1 cellular context compared by ENCODE assay signal in the genomic region with DNA sequence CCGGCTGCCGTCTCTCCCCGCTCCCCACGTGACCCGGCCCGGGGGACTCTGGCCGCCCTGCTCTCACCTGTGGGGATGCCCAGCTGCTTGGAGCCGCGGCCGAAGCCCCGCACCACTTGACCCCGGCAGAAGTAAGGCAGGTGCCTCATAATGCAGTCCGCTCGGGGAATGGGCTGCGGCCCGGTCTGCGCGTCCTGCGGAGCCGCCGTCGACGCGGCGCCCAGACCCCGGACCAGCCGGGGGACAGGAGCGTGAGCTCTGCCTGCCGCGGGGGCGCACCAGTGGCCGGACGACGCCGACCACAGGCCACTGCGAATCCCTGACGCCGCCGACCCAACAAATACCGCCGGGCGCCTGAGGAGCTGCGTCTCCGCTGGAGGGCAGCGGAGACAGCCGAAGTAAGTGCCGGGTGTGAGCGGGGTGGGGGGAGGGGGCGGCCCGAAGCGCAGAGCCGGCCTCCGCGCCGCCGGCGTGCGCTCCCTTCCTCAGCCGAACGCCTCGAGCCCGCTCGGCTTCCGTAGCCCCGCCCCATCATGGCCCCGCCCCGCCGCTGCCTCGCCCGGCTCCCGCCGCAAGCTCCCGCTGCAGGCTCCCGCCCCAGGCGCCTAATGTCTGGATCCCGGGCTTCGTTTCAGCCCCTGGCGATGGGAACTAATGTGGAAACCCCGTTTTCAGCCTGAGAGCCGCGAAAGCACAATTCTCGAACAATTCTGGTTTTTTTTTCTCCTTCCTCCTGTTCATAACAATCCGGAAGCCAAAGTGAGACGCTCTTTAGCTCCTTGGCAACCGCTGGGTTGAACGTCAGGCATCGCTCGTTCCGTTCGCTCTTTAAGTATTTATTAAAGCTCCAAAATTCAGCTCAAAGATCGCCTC.
TF ChIP-seq lines count a peak whose summit lies in the region.

Gene RFK (minus strand): TSS at position 404 of the 873 bp plus-strand sequence. CDS start 255 bp downstream, at position 149.

TF ChIP-seq in IMR-90, 13 proteins besides CTCF, POLR2A, EP300 and RAD21:
- no peak for TF ChIP-seq CHD1 (IDR thresholded peaks at IDR 0.05; ENCODE audit: low read depth, low read length)
- TF ChIP-seq MAFK (IDR thresholded peaks at IDR 0.05; ENCODE audit: low read depth, low read length), result no peak
- peak; percentile 74 for TF ChIP-seq USF2 (IDR thresholded peaks at IDR 0.05; ENCODE audit: low read depth, low read length)
- TF ChIP-seq ELK1 (IDR thresholded peaks at IDR 0.05; ENCODE audit: borderline replicate concordance, low read depth, low read length), result no peak
- TF ChIP-seq MXI1 (IDR thresholded peaks at IDR 0.05; ENCODE audit: borderline replicate concordance, low read depth, low read length), result peak; percentile 56; the same call in 1 of the 2 replicates
- no peak for TF ChIP-seq CEBPB (IDR thresholded peaks at IDR 0.05; ENCODE audit: low read depth, low read length)
- TF ChIP-seq FOS (IDR thresholded peaks at IDR 0.05; ENCODE audit: low read depth, low read length), result no peak
- no peak for TF ChIP-seq RCOR1 (IDR thresholded peaks at IDR 0.05; ENCODE audit: insufficient replicate concordance, low read length)
- TF ChIP-seq BHLHE40 (IDR thresholded peaks at IDR 0.05; ENCODE audit: low read depth, low read length), result no peak
- peak; percentile 35; the same call in 1 of the 2 replicates for TF ChIP-seq SMC3 (IDR thresholded peaks at IDR 0.05; ENCODE audit: low read depth, low read length)
- TF ChIP-seq RFX5 (IDR thresholded peaks at IDR 0.05; ENCODE audit: low read depth, low read length), result no peak
- TF ChIP-seq MAZ (IDR thresholded peaks at IDR 0.05; ENCODE audit: borderline replicate concordance, low read depth, low read length), result peak; percentile 85
- TF ChIP-seq NFE2L2 (IDR thresholded peaks at IDR 0.05; ENCODE audit: low read depth, low read length), result no peak
